Comparison of ENCODE assay signal across 34 cellular contexts in the genomic region with DNA sequence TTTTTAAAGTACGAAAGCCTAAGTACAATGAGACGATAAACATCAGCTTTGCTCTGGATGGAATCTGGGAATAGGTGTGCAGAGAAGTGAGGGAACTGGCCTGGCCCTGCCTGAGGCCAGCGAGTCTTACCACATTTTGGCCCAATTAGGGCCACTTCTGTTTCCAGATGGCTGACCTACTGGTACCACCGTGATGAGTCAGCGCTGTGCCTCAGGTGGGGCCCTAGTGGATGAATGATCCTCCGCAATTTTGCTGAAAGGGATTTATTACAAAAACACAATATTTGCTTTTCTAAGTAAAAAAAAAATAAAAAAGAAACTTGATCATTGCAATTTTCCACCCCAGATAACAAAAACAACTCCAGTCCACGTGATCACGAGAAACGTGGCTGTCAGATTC. TPM values are rescaled to one million over a fixed set of nuclear protein-coding genes. Genes with fewer than 3 reads are reported as not detected.
"Had no signal": no experiment of that assay in that cellular context is flagged by ENCODE, and none has a peak within 500 bp of the region (broad histone marks: within the 10 kb centered on the region; RNA-seq: fewer than 3 reads in every experiment).

No MANE protein-coding gene starts in this region.

- H3K27ac ChIP-seq: neural progenitor cell, ovary, parathyroid adenoma, psoas muscle, skin epidermis, spleen, suprapubic skin, testis, tibial artery, transverse colon, upper lobe of left lung had no signal

- H3K4me1 Mint-ChIP-seq: natural killer cell; stimulated activated memory B cell treated with anti-CD40 and anti-IgM and Interleukin-4, amounts not matched to agents 10 μg/mL and 1 μg/mL and 100 μg/mL, for 72 hours; stimulated activated naive CD8-positive, alpha-beta T cell treated with anti-CD3 and anti-CD28 coated beads, Interleukin-15, amount 100 ng/mL, for 72 hours had no signal

- H3K79me2 ChIP-seq: parathyroid adenoma had no signal

- H3K4me1 ChIP-seq: parathyroid adenoma, psoas muscle, suprapubic skin, tibial artery, transverse colon, upper lobe of left lung had no signal

- FAIRE-seq: urothelium cell line had no signal

- H3K27me3 ChIP-seq: neural progenitor cell, ovary, spleen, suprapubic skin, testis, tibial artery, transverse colon, upper lobe of left lung had no signal

- H3K9me3 Mint-ChIP-seq: naive thymus-derived CD4-positive, alpha-beta T cell; natural killer cell; nephron; neural progenitor cell; stimulated activated memory B cell treated with anti-CD40 and anti-IgM and Interleukin-4, amounts not matched to agents 10 μg/mL and 1 μg/mL and 100 μg/mL, for 72 hours; stimulated activated naive CD8-positive, alpha-beta T cell treated with anti-CD3 and anti-CD28 coated beads, Interleukin-15, amount 100 ng/mL, for 72 hours had no signal

- H3K36me3 Mint-ChIP-seq: natural killer cell had no signal

- H3K4me3 ChIP-seq: neural progenitor cell, ovary, psoas muscle, skin epidermis, smooth muscle cell, spleen, suprapubic skin, testis, tibial artery, transverse colon, upper lobe of left lung had no signal

- H3K9ac ChIP-seq: neural progenitor cell, parathyroid adenoma had no signal

- DNase-seq: naive thymus-derived CD4-positive, alpha-beta T cell; natural killer cell; occipital lobe; ovary; posterior cingulate gyrus; psoas muscle; right cardiac atrium; spleen; stimulated activated CD4-positive, alpha-beta T cell treated with anti-CD3 and anti-CD28 coated beads, Interleukin-12 subunit alpha, Interleukin-12 subunit beta, amount 100 ng/mL, for 4 hours; stimulated activated CD4-positive, alpha-beta T cell treated with anti-CD3 and anti-CD28 coated beads, Interleukin-1b, Interleukin-23, amount 100 ng/mL, for 48 hours; stimulated activated CD4-positive, alpha-beta T cell treated with anti-CD3 and anti-CD28 coated beads, Interleukin-4, amount 100 ng/mL, for 1 hour; stimulated activated CD4-positive, alpha-beta T cell treated with anti-CD3 and anti-CD28 coated beads, Interleukin-4, amount 100 ng/mL, for 4 hours; stimulated activated CD8-positive, alpha-beta memory T cell treated with anti-CD3 and anti-CD28 coated beads, Interleukin-4, amount 100 ng/mL, for 48 hours; stimulated activated naive CD4-positive, alpha-beta T cell; stimulated activated naive CD8-positive, alpha-beta T cell treated with anti-CD3 and anti-CD28 coated beads, Interleukin-15, amount 100 ng/mL, for 72 hours; stimulated activated naive CD8-positive, alpha-beta T cell treated with anti-CD3 and anti-CD28 coated beads, Interleukin-15, Interleukin-2, amounts not matched to agents 100 U/mL and 50 U/mL, for 24 hours; substantia nigra; testis; tibial artery; transverse colon; upper lobe of left lung had no signal

- H3K9me3 ChIP-seq: ovary, psoas muscle, spleen, suprapubic skin, testis, tibial artery, transverse colon, upper lobe of left lung had no signal

- H3K4me2 ChIP-seq: neural progenitor cell, smooth muscle cell had no signal

- H3K36me3 ChIP-seq: neural progenitor cell, ovary had no signal

- H2AFZ ChIP-seq: neural progenitor cell, parathyroid adenoma had no signal

- H3K27ac Mint-ChIP-seq: naive thymus-derived CD4-positive, alpha-beta T cell; natural killer cell; nephron; neural progenitor cell; progenitor cell of endocrine pancreas; stimulated activated memory B cell treated with anti-CD40 and anti-IgM and Interleukin-4, amounts not matched to agents 10 μg/mL and 1 μg/mL and 100 μg/mL, for 72 hours; stimulated activated naive CD8-positive, alpha-beta T cell treated with anti-CD3 and anti-CD28 coated beads, Interleukin-15, amount 100 ng/mL, for 72 hours had no signal

- H3K27me3 Mint-ChIP-seq: progenitor cell of endocrine pancreas; stimulated activated memory B cell treated with anti-CD40 and anti-IgM and Interleukin-4, amounts not matched to agents 10 μg/mL and 1 μg/mL and 100 μg/mL, for 72 hours; stimulated activated naive CD8-positive, alpha-beta T cell treated with anti-CD3 and anti-CD28 coated beads, Interleukin-15, amount 100 ng/mL, for 72 hours had no signal

- H3K4me3 Mint-ChIP-seq: naive thymus-derived CD4-positive, alpha-beta T cell; natural killer cell; nephron; neural progenitor cell; stimulated activated memory B cell treated with anti-CD40 and anti-IgM and Interleukin-4, amounts not matched to agents 10 μg/mL and 1 μg/mL and 100 μg/mL, for 72 hours; stimulated activated naive CD8-positive, alpha-beta T cell treated with anti-CD3 and anti-CD28 coated beads, Interleukin-15, amount 100 ng/mL, for 72 hours had no signal

RNA-seq across cellular contexts. Expression of a gene that starts 22.5 kb away (rescaled TPM):
- total RNA-seq: natural killer cell, osteoblast, ovary, renal cortical epithelial cell, right cardiac atrium, sciatic nerve, smooth muscle cell, suprapubic skin, upper lobe of left lung, ureter had no signal
- polyA plus RNA-seq: naive thymus-derived CD4-positive, alpha-beta T cell; psoas muscle; right cardiac atrium; smooth muscle cell had no signal
